ENCODE assay signal across 28 cellular contexts in the genomic region with DNA sequence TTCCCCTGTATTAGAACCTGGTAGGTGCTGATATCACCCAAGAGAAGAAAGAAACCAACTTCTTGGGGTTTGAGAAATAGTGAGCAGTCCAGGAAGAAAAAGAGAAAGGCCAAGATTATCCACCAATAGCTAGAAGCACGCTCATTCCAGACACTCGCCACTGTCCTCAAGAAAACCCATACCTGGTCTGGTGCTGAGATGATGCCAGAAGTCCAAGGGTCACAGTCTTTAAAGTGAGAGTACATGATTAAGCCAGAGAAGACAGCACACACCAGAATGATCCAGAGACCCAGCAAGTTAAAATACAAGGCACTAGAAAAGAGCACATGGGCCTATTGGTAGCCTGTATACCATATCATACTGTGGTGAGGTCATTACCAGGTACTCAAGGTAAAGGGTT. TPM values are rescaled to one million over a fixed set of nuclear protein-coding genes. Genes with fewer than 3 reads are reported as not detected.
"Had no signal": no experiment of that assay in that cellular context is flagged by ENCODE, and none has a peak within 500 bp of the region (broad histone marks: within the 10 kb centered on the region; RNA-seq: fewer than 3 reads in every experiment).

No MANE protein-coding gene starts in this region.

- H3K4me1 ChIP-seq: body of pancreas, foreskin keratinocyte had no signal

- DNase-seq: activated CD4-positive, alpha-beta memory T cell treated with anti-CD3 and anti-CD28 coated beads, Interleukin-2, amount 10 ng/mL, durations not matched to agents 7 days and 5 days; activated CD4-positive, alpha-beta T cell treated with anti-CD3 and anti-CD28 coated beads for 1 hour; activated CD4-positive, alpha-beta T cell treated with anti-CD3 and anti-CD28 coated beads for 4 hours; activated CD4-positive, alpha-beta T cell treated with anti-CD3 and anti-CD28 coated beads, Interleukin-2, amount 10 ng/mL, durations not matched to agents 7 days and 5 days; activated CD4-positive, alpha-beta T cell treated with anti-CD3 and anti-CD28 coated beads, Interleukin-2, amount 50 U/mL, for 4 hours; activated effector memory CD4-positive, alpha-beta T cell treated with Interleukin-2 at 50 U/mL for 16 hours; activated gamma-delta T cell treated with Interleukin-2 at 50 U/mL for 16 hours; activated naive CD4-positive, alpha-beta T cell treated with anti-CD3 and anti-CD28 coated beads, Interleukin-2, amount 50 U/mL, for 16 hours; activated naive CD4-positive, alpha-beta T cell treated with Interleukin-2 at 50 U/mL for 16 hours; activated T-cell treated with anti-CD3 and anti-CD28 coated beads, Interleukin-2, amount 50 U/mL, for 4 hours; amniotic stem cell; aorta; central memory CD4-positive, alpha-beta T cell; cerebellar nuclear complex; dorsolateral prefrontal cortex; effector CD4-positive, alpha-beta T cell; effector memory CD8-positive, alpha-beta T cell; erythroblast; foreskin keratinocyte; T-helper 2 cell had no signal

- H3K27me3 ChIP-seq: body of pancreas, dorsolateral prefrontal cortex, esophagus muscularis mucosa, foreskin keratinocyte, gastroesophageal sphincter had no signal

- H3K9me3 ChIP-seq: body of pancreas, esophagus muscularis mucosa, gastroesophageal sphincter had no signal

- H3K4me3 ChIP-seq: body of pancreas, coronary artery, dorsolateral prefrontal cortex, esophagus muscularis mucosa, gastroesophageal sphincter had no signal

- ATAC-seq: activated T-cell treated with anti-CD3 and anti-CD28 coated beads, Interleukin-2, amount 50 U/mL, for 4 hours; activated T-helper 17 cell treated with anti-CD3 and anti-CD28 coated beads, Interleukin-2, amount 50 U/mL, for 72 hours; body of pancreas; effector memory CD8-positive, alpha-beta T cell; foreskin keratinocyte; gastroesophageal sphincter; WTC11 had no signal

- H3K27ac ChIP-seq: body of pancreas, coronary artery, dorsolateral prefrontal cortex, esophagus muscularis mucosa, foreskin keratinocyte, gastroesophageal sphincter had no signal

- H3K36me3 ChIP-seq: esophagus muscularis mucosa, gastroesophageal sphincter had no signal

RNA-seq across cellular contexts. Expression of a gene that starts 23.6 kb away (rescaled TPM):
- total RNA-seq: activated CD4-positive, alpha-beta memory T cell treated with anti-CD3 and anti-CD28 coated beads, Interleukin-2, amount 10 ng/mL, durations not matched to agents 7 days and 5 days; activated CD4-positive, alpha-beta T cell treated with anti-CD3 and anti-CD28 coated beads, Interleukin-2, amount 10 ng/mL, durations not matched to agents 7 days and 5 days; activated T-cell treated with anti-CD3 and anti-CD28 coated beads, Interleukin-2, amount 50 U/mL, for 4 hours; activated T-helper 17 cell treated with anti-CD3 and anti-CD28 coated beads, Interleukin-2, amount 50 U/mL, for 72 hours; aorta; body of pancreas; esophagus muscularis mucosa; foreskin keratinocyte; gastroesophageal sphincter; T-helper 1 cell treated with Interleukin-12 subunit alpha and Interleukin-12 subunit beta and Interleukin-4 antibody, amounts not matched to agents 30 ng/mL and 1 ng/mL, for 36 hours had no signal
- polyA plus RNA-seq: adipose tissue, foreskin keratinocyte had no signal
